Comparison of ENCODE assay signal across 8 cellular contexts in genomic region chr12:27970391-27970980, GRCh38. TPM values are rescaled to one million over a fixed set of nuclear protein-coding genes. Genes with fewer than 3 reads are reported as not detected.
DNase-seq lines count a peak whose midpoint lies in the region; ATAC-seq and TF ChIP-seq lines count a peak whose summit lies in the region.

No MANE protein-coding gene starts in this region.

- H3K27me3 ChIP-seq in CD4-positive, alpha-beta T cell (ENCODE audit: control insufficient read depth, insufficient read depth, low read length), result peaks cover 91% of the 10 kb centered on the region
- peaks cover 99% of the 10 kb centered on the region for H3K27me3 ChIP-seq in HUES48 (ENCODE audit: control insufficient read depth, insufficient read depth, low read length)
- peaks cover under 1 to 92% (median 67%) of the 10 kb centered on the region in 45 donors for H3K27me3 ChIP-seq in dorsolateral prefrontal cortex

- intact Hi-C loops in CD4-positive, alpha-beta T cell (cut with DNase I, micrococcal nuclease), result no loop called here
- intact Hi-C loops in dorsolateral prefrontal cortex (cut with DNase I), result no loop called here

- H3K4me1 ChIP-seq in HUES48 (ENCODE audit: control insufficient read depth, insufficient read depth, low read length) (peaks cover 53% of the 10 kb centered on the region), mesodermal cell (ENCODE audit: control insufficient read depth, insufficient read depth, low read length, poor library complexity, severe bottlenecking) (peaks cover 17% of the 10 kb centered on the region)

- CTCF ChIA-PET in CD4-positive, alpha-beta T cell (lab: Charles Lee), result no interaction called here

- H3K4me1 Mint-ChIP-seq in CD4-positive, alpha-beta T cell (ENCODE audit: low read depth), result peaks cover 24% of the 10 kb centered on the region

- DNase-seq in CD4-positive, alpha-beta T cell, result no peak
- DNase-seq in dorsolateral prefrontal cortex, result no peak
- DNase-seq in HUDEP-2 (lab: John Stamatoyannopoulos, UW; ENCODE audit: unreplicated experiment in 76 of 76), result no peak
- DNase-seq in NCI-H1048 (lab: John Stamatoyannopoulos, UW), result no peak
- DNase-seq in DMS79 (lab: John Stamatoyannopoulos, UW), result no peak

- no peak overlapping the region for H3K27ac ChIP-seq in CD4-positive, alpha-beta T cell (ENCODE audit: low read depth, low read length)
- H3K27ac ChIP-seq in HUES48 (ENCODE audit: low read depth, low read length), result no peak overlapping the region
- peak overlapping the region in 12 of 59 donors; percentile 1 to 64 (median 42) for H3K27ac ChIP-seq in dorsolateral prefrontal cortex
- no peak overlapping the region for H3K27ac ChIP-seq in mesodermal cell (ENCODE audit: low read depth, low read length, severe bottlenecking)

- WGBS in mesodermal cell (ENCODE audit: insufficient coverage in 2 of 2), 2 experiments, result 0% methylated on average over 41 to 50 of the region's 64 CpGs

- peak; percentile 32 for ATAC-seq in CD4-positive, alpha-beta T cell (ENCODE audit: poor library complexity)
- ATAC-seq in GM19467 (IDR thresholded peaks at IDR 0.05; ENCODE audit: unreplicated experiment), result peak; percentile 22

- H3K27ac Mint-ChIP-seq in CD4-positive, alpha-beta T cell, result no peak overlapping the region

- H3K9me3 Mint-ChIP-seq in CD4-positive, alpha-beta T cell, result no peaks in the 10 kb centered on the region

- H3K4me3 ChIP-seq in HUES48 (ENCODE audit: low read depth, low read length) (peak overlapping the region; percentile 52), dorsolateral prefrontal cortex (peak overlapping the region; percentile 24 to 78 (median 56)), mesodermal cell (ENCODE audit: extremely low read depth, insufficient read depth, low read length, poor library complexity, severe bottlenecking) (peak overlapping the region; percentile 42)

- H3K36me3 ChIP-seq in HUES48 (ENCODE audit: control insufficient read depth, insufficient read depth, low read length), result no peaks in the 10 kb centered on the region
- H3K36me3 ChIP-seq in mesodermal cell (ENCODE audit: control insufficient read depth, insufficient read depth, low read length), result no peaks in the 10 kb centered on the region

- no peaks in the 10 kb centered on the region for H3K36me3 Mint-ChIP-seq in CD4-positive, alpha-beta T cell (ENCODE audit: low read depth)

- POLR2A ChIA-PET in CD4-positive, alpha-beta T cell (lab: Charles Lee), result no interaction called here

- no peaks in the 10 kb centered on the region for H3K9me3 ChIP-seq in CD4-positive, alpha-beta T cell (ENCODE audit: control insufficient read depth, low read length)
- H3K9me3 ChIP-seq in HUES48 (ENCODE audit: control insufficient read depth, insufficient read depth, low read length), result no peaks in the 10 kb centered on the region
- no peaks in the 10 kb centered on the region for H3K9me3 ChIP-seq in mesodermal cell (ENCODE audit: control insufficient read depth, low read length)

- H3K27me3 Mint-ChIP-seq in CD4-positive, alpha-beta T cell, result peaks cover 92% of the 10 kb centered on the region

- H3K9ac ChIP-seq in HUES48 (ENCODE audit: low read depth, low read length), result no peak overlapping the region

- H3K4me3 Mint-ChIP-seq in CD4-positive, alpha-beta T cell, result peak overlapping the region; percentile 23

- TF ChIP-seq CTCF in CD4-positive, alpha-beta T cell (IDR thresholded peaks at IDR 0.05), result no peak
- no peak for TF ChIP-seq CTCF in dorsolateral prefrontal cortex (IDR thresholded peaks at IDR 0.05 in 54 of 56, conservative IDR thresholded peaks at IDR 0.05 in 2 of 56; ENCODE audit: low read depth in 1 of 56, partially characterized antibody in 56 of 56)

RNA-seq across cellular contexts. Expression of gene PTHLH, which starts 2.0 kb away (rescaled TPM):
- not detected for total RNA-seq in CD4-positive, alpha-beta T cell
- 1 to 10 TPM in 117 of 120 experiments, under 1 TPM in 3; 0.54 to 10.0 (median 4.6) TPM for total RNA-seq in dorsolateral prefrontal cortex
- 2.6 TPM for polyA plus RNA-seq in mesodermal cell (2013, experiment 1 of 2)
- 1.5 TPM for polyA plus RNA-seq in mesodermal cell (2013, experiment 2 of 2)
